ENCODE assay signal across 8 cellular contexts in genomic region chr2:60581461-60582282, GRCh38. TPM values are rescaled to one million over a fixed set of nuclear protein-coding genes. Genes with fewer than 3 reads are reported as not detected.
DNase-seq lines count a peak whose midpoint lies in the region; ATAC-seq and TF ChIP-seq lines count a peak whose summit lies in the region.

No MANE protein-coding gene starts in this region.

- TF ChIP-seq CTCF in BE2C (IDR thresholded peaks at IDR 0.05; ENCODE audit: low read depth, low read length): peak; percentile 60

- H3K9me3 ChIP-seq in BE2C (no peaks in the 10 kb centered on the region), muscle layer of colon (ENCODE audit: low read length) (no peaks in the 10 kb centered on the region)

- H3K4me3 ChIP-seq in BE2C (ENCODE audit: low read depth, low read length): peak overlapping the region; percentile 41
- H3K4me3 ChIP-seq in muscle layer of colon (ENCODE audit: low read depth in 1 of 2, low read length in 2 of 2): peak overlapping the region; percentile 60 to 66

- H3K36me3 ChIP-seq in BE2C: no peaks in the 10 kb centered on the region
- H3K36me3 ChIP-seq in muscle layer of colon (ENCODE audit: insufficient read depth, low read length): no peaks in the 10 kb centered on the region

- H3K4me1 ChIP-seq in BE2C (no peaks in the 10 kb centered on the region), muscle layer of colon (ENCODE audit: insufficient read depth, low read length) (no peaks in the 10 kb centered on the region)

- no peak for TF ChIP-seq POLR2A in erythroblast (IDR thresholded peaks at IDR 0.05; ENCODE audit: low read length)

- peaks cover 4% of the 10 kb centered on the region; the same call in 1 of the 2 replicates for H3K27me3 ChIP-seq in BE2C
- peaks cover 0 to 6% of the 10 kb centered on the region in 2 donors for H3K27me3 ChIP-seq in muscle layer of colon (ENCODE audit: control insufficient read depth in 1 of 2, insufficient read depth in 2 of 2, low read length in 2 of 2)

- H3K9ac ChIP-seq in muscle layer of colon (ENCODE audit: low read length): no peak overlapping the region

- H3K27ac ChIP-seq in muscle layer of colon (ENCODE audit: low read depth, low read length): no peak overlapping the region

- ATAC-seq in GM18873 (IDR thresholded peaks at IDR 0.05; ENCODE audit: low FRiP score, unreplicated experiment) (peak; percentile 85), HG03139 (IDR thresholded peaks at IDR 0.05; ENCODE audit: unreplicated experiment) (peak; percentile 91)

- DNase-seq in BE2C (peak; percentile 63), NCI-H510A treated with DMSO at 0.1 percent for 48 hours (lab: John Stamatoyannopoulos, UW) (peak; percentile 55), erythroblast (lab: John Stamatoyannopoulos, UW) (peak; percentile 71 to 82)
- DNase-seq in activated CD8-positive, alpha-beta memory T cell treated with anti-CD3 and anti-CD28 coated beads, Interleukin-2, amount 50 U/mL, for 48 hours: peak; percentile 90
- peak; percentile 38 for DNase-seq in stimulated activated CD8-positive, alpha-beta memory T cell treated with anti-CD3 and anti-CD28 coated beads, Interleukin-7, amount 100 ng/mL, for 24 hours (ENCODE audit: low read depth)

RNA-seq across cellular contexts. Expression of gene BCL11A, which starts 28.2 kb away (rescaled TPM):
- polyA plus RNA-seq in BE2C (2012; ENCODE audit: insufficient read depth, insufficient read length, low read depth): 6.5 TPM

Comparison
In these comparisons a context has a peak if more than half of its experiments do, and no peak if none do; other contexts are left out.
1. DNase-seq: peak in every context shown above with its lines; median percentile 90 in activated CD8-positive, alpha-beta memory T cell treated with anti-CD3 and anti-CD28 coated beads, Interleukin-2, amount 50 U/mL, for 48 hours; 76 in erythroblast; 63 in BE2C; 55 in NCI-H510A treated with DMSO at 0.1 percent for 48 hours; 38 in stimulated activated CD8-positive, alpha-beta memory T cell treated with anti-CD3 and anti-CD28 coated beads, Interleukin-7, amount 100 ng/mL, for 24 hours.